ENCODE assay signal across 17 cellular contexts in the genomic region with DNA sequence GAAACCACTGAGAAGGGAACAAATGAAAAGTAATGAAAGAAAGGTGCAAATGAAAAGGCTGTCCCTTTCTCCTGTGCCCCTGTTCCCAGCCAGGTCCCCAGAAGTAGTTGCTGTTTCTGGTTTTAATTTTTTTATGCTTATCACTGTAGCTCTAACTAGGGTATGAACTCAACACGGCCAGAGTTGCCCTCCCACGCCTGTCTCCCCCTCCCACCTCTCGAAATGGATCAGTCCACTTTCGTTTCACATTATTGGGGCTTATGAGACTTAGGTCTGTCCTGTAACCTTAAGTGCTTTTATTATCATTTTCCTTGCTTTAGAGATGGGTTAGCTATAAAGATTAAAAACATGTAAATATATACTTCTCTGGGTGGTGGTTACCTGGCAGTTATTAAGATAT. TPM values are rescaled to one million over a fixed set of nuclear protein-coding genes. Genes with fewer than 3 reads are reported as not detected.
DNase-seq lines count a peak whose midpoint lies in the region; ATAC-seq, FAIRE-seq and TF ChIP-seq lines count a peak whose summit lies in the region.
"Had no signal": no experiment of that assay in that cellular context is flagged by ENCODE, and none has a peak within 500 bp of the region (broad histone marks: within the 10 kb centered on the region; RNA-seq: fewer than 3 reads in every experiment).

No MANE protein-coding gene starts in this region.

- no peaks in the 10 kb centered on the region for H3K4me1 ChIP-seq in HEK293 (ENCODE audit: control insufficient read depth, insufficient read depth, low read length)
- no peaks in the 10 kb centered on the region; a peak in 1 of 5 replicates for H3K4me1 ChIP-seq in K562 (replicated peaks in 1 of 2; ENCODE audit: control insufficient read depth in 2 of 2, insufficient read depth in 2 of 2, low read length in 2 of 2)
- H3K4me1 ChIP-seq in GM23248 (ENCODE audit: insufficient read depth) = no peaks in the 10 kb centered on the region

- no peak overlapping the region for H3K4me3 Mint-ChIP-seq in nephron progenitor cell
- H3K4me3 Mint-ChIP-seq: B cell; CD4-positive, alpha-beta T cell had no signal

- TF ChIP-seq EP300 in K562 (IDR thresholded peaks at IDR 0.05; ENCODE audit: low read length) = no peak

- H3K27ac Mint-ChIP-seq in nephron progenitor cell = peak overlapping the region; percentile 31
- no peak overlapping the region for H3K27ac Mint-ChIP-seq in activated naive CD4-positive, alpha-beta T cell treated with anti-CD3 and anti-CD28 coated beads, Interleukin-2, amount 50 U/mL, for 72 hours
- H3K27ac Mint-ChIP-seq: B cell; CD4-positive, alpha-beta T cell had no signal

- H3K9me3 ChIP-seq in HEK293 (ENCODE audit: control insufficient read depth, insufficient read depth, low read depth, low read length) (no peaks in the 10 kb centered on the region), K562 (replicated peaks; ENCODE audit: control insufficient read depth, insufficient read depth, low read depth, low read length) (no peaks in the 10 kb centered on the region), GM23248 (ENCODE audit: low read depth) (no peaks in the 10 kb centered on the region)

- H4K20me1 ChIP-seq in K562 (replicated peaks; ENCODE audit: control insufficient read depth, insufficient read depth, low read length) (no peaks in the 10 kb centered on the region), GM23248 (ENCODE audit: insufficient read depth) (no peaks in the 10 kb centered on the region)

- H2AFZ ChIP-seq in K562 (ENCODE audit: low read depth, low read length) (no peak overlapping the region), GM23248 (no peak overlapping the region)

- intact Hi-C loops in K562 (cut with micrococcal nuclease) = no loop called here

- H3K9ac ChIP-seq in K562 (ENCODE audit: insufficient read depth in 1 of 2, low read depth in 2 of 2, low read length in 2 of 2) = no peak overlapping the region
- H3K9ac ChIP-seq in GM23248 = no peak overlapping the region

- H3K27ac ChIP-seq in HEK293 (ENCODE audit: extremely low read depth, low read depth, low read length) (no peak overlapping the region), K562 (ENCODE audit: extremely low read depth, low read depth, low read length) (no peak overlapping the region), GM23248 (no peak overlapping the region)

- no TSS peak for BruUV-seq in K562 (replicated peaks; lab: Mats Ljungman, UMichigan)

- H3K27me3 Mint-ChIP-seq in nephron progenitor cell (ENCODE audit: low read depth, poor library complexity) = peaks cover 3% of the 10 kb centered on the region
- H3K27me3 Mint-ChIP-seq: B cell; CD4-positive, alpha-beta T cell had no signal

- peaks cover 14% of the 10 kb centered on the region for H3K79me2 ChIP-seq in K562 (ENCODE audit: control insufficient read depth, insufficient read depth, low read length)
- H3K79me2 ChIP-seq in GM23248 (ENCODE audit: insufficient read depth) = 0 out of 2 replicates have a peak, but pooled peaks cover 11% of the 10 kb centered on the region

- TF ChIP-seq RAD21 in K562 (CRISPR knock-in tag; conservative IDR thresholded peaks at IDR 0.05 in 1 of 2, IDR thresholded peaks at IDR 0.05 in 1 of 2) = no peak

- H3K9me2 ChIP-seq in GM23248 (ENCODE audit: insufficient read depth) = no peaks in the 10 kb centered on the region

- 89% methylated on average over 4 of the region's 4 CpGs for WGBS in K562 (ENCODE audit: insufficient coverage, low coverage, missing lambda C conversion rate)
- 85 to 87% methylated on average over 4 of the region's 4 CpGs for WGBS in GM23248 (ENCODE audit: low coverage in 1 of 2, low lambda C conversion rate in 2 of 2, missing lambda C conversion rate in 2 of 2), 2 experiments

- in situ Hi-C loops in K562 (cut with MboI) (no loop called here), GM23248 (cut with MboI) (no loop called here)

- no peak for TF ChIP-seq CTCF in GM10266 (IDR thresholded peaks at IDR 0.05; ENCODE audit: control insufficient read depth, insufficient read depth, low read depth, missing control alignments)
- TF ChIP-seq CTCF in HEK293 (tag by site-specific recombination; IDR thresholded peaks at IDR 0.05) = no peak
- no peak for TF ChIP-seq CTCF in K562 (IDR thresholded peaks at IDR 0.05 in 2 of 3, conservative IDR thresholded peaks at IDR 0.05 in 1 of 3; ENCODE audit: insufficient read depth in 2 of 3, low read depth in 1 of 3, low read length in 3 of 3)
- TF ChIP-seq CTCF in nephron progenitor cell (IDR thresholded peaks at IDR 0.05) = no peak

- no peaks in the 10 kb centered on the region for H3F3A ChIP-seq in GM23248 (ENCODE audit: insufficient read depth)

- no peaks in the 10 kb centered on the region for H3K9me1 ChIP-seq in K562 (ENCODE audit: control insufficient read depth, insufficient read depth, low read length)

- peaks cover 15% of the 10 kb centered on the region for H3K4me1 Mint-ChIP-seq in nephron progenitor cell
- H3K4me1 Mint-ChIP-seq: B cell had no signal

- peaks cover 90% of the 10 kb centered on the region for H3K36me3 Mint-ChIP-seq in nephron progenitor cell (ENCODE audit: low read depth)
- H3K36me3 Mint-ChIP-seq in activated naive CD4-positive, alpha-beta T cell treated with anti-CD3 and anti-CD28 coated beads, Interleukin-2, amount 50 U/mL, for 72 hours = peaks cover 26 to 38% of the 10 kb centered on the region in 2 donors

- H3K4me3 ChIP-seq in HEK293 (ENCODE audit: low read depth, low read length) (no peak overlapping the region), K562 (no peak overlapping the region), GM23248 (no peak overlapping the region)

- H3K9me3 Mint-ChIP-seq in nephron progenitor cell = peaks cover 5% of the 10 kb centered on the region
- H3K9me3 Mint-ChIP-seq in activated naive CD4-positive, alpha-beta T cell treated with anti-CD3 and anti-CD28 coated beads, Interleukin-2, amount 50 U/mL, for 72 hours = no peaks in the 10 kb centered on the region
- H3K9me3 Mint-ChIP-seq: CD4-positive, alpha-beta T cell had no signal

- no peak for ATAC-seq in K562
- no peak for ATAC-seq in activated naive CD4-positive, alpha-beta T cell treated with anti-CD3 and anti-CD28 coated beads, Interleukin-2, amount 50 U/mL, for 72 hours
- ATAC-seq: HCT116 had no signal

- H3K27me3 ChIP-seq in K562 (ENCODE audit: control insufficient read depth in 2 of 2, insufficient read depth in 2 of 2, low read length in 2 of 2) = no peaks in the 10 kb centered on the region
- H3K27me3 ChIP-seq in GM23248 (replicated peaks; ENCODE audit: insufficient read depth) = no peaks in the 10 kb centered on the region

- CTCF ChIA-PET in HEK293 (lab: Yijun Ruan, JAX) = no interaction called here
- CTCF ChIA-PET in K562 (lab: Yijun Ruan, JAX; ENCODE audit: low intra/inter-chr PET ratio) = no interaction called here

- TF ChIP-seq POLR2A in K562 (conservative IDR thresholded peaks at IDR 0.05) = no peak

- DNase-seq in GM10266 (ENCODE audit: extremely low spot score) (peak; percentile 47), K562 (ENCODE audit: extremely low read depth in 1 of 4, low spot score in 3 of 4) (no peak), nephron progenitor cell (no peak), DMS114 treated with DMSO at 0.1 percent for 48 hours (lab: John Stamatoyannopoulos, UW; ENCODE audit: unreplicated experiment) (no peak), GM23248 (no peak)
- no peak for DNase-seq in activated naive CD4-positive, alpha-beta T cell treated with anti-CD3 and anti-CD28 coated beads, Interleukin-2, amount 50 U/mL, for 72 hours (ENCODE audit: low spot score in 2 of 2)
- DNase-seq: C1 segment of cervical spinal cord; Calu3; CD4-positive, alpha-beta T cell; DMS 273 treated with DMSO at 0.1 percent for 48 hours; DMS79 had no signal

- no peak for FAIRE-seq in K562 (lab: Jason Lieb, UNC)
- FAIRE-seq: A204.1, GM12892, H54 had no signal

- POLR2A ChIA-PET in HEK293 (lab: Yijun Ruan, JAX) (interaction anchor here (1.5 kb wide), 1 partner anchor 9 kb away, joined by 4 read pairs; a partner anchor contains a TSS), K562 (lab: Yijun Ruan, JAX) (no interaction called here)

- H3K4me2 ChIP-seq in K562 (ENCODE audit: insufficient read depth, low read length) (no peak overlapping the region), GM23248 (ENCODE audit: unreplicated experiment) (no peak overlapping the region)

- H3K36me3 ChIP-seq in HEK293 (ENCODE audit: control insufficient read depth in 2 of 2, insufficient read depth in 1 of 2, low read length in 2 of 2) = peaks cover 15 to 52% of the 10 kb centered on the region in 2 experiments; a peak in 2 of 3 replicates
- peaks cover 75% of the 10 kb centered on the region; the same call in 2 of the 3 replicates for H3K36me3 ChIP-seq in K562 (ENCODE audit: control insufficient read depth, insufficient read depth, low read length)
- peaks cover 4% of the 10 kb centered on the region; the same call in 1 of the 2 replicates for H3K36me3 ChIP-seq in GM23248 (ENCODE audit: low read depth)

RNA-seq across cellular contexts. Expression of a gene that starts 8.6 kb away (rescaled TPM):
- 107 and 110 TPM in 2 replicates for total RNA-seq in K562 (2011; cell fraction: chromatin; rRNA removed; ENCODE audit: low replicate concordance)
- total RNA-seq in K562 (2011; cell fraction: nucleolus; rRNA removed) = 70.8 and 75.5 TPM in 2 replicates
- 104 and 112 TPM in 2 replicates for total RNA-seq in K562 (2011; cell fraction: nucleoplasm; rRNA removed)
- 36.7 and 38.9 TPM in 2 replicates for total RNA-seq in K562 (2014; rRNA removed)
- 21.1 and 24.5 TPM in 2 replicates for total RNA-seq in K562 (2014; rRNA removed; fragmentation: Illumina TruSeq; extraction: Trizol)
- 25.8 and 26.7 TPM in 2 replicates for total RNA-seq in K562 (2015; rRNA removed; fragmentation: Illumina TruSeq; extraction: Trizol)
- 28.4 and 28.8 TPM in 2 replicates for total RNA-seq in K562 (2021)
- polyA plus RNA-seq in K562 (2011; rRNA removed) = 24.7 and 28.7 TPM in 2 replicates
- polyA plus RNA-seq in K562 (2011; cell fraction: cytosol; rRNA removed) = 17.9 and 18.9 TPM in 2 replicates
- 66.2 and 70.5 TPM in 2 replicates for polyA plus RNA-seq in K562 (2011; cell fraction: nucleus; rRNA removed)
- 17.3 and 24.4 TPM in 2 replicates for polyA plus RNA-seq in K562 (2012)
- polyA plus RNA-seq in K562 (2014; fragmentation: Illumina TruSeq; extraction: Trizol) = 26.0 and 28.2 TPM in 2 replicates
- polyA plus RNA-seq in K562 (2014; fragmentation: Nextera tagmentation; extraction: Ambion mirVana) = 1 to 10 TPM; 3.4 to 4.8 TPM
- 36.1 and 41.9 TPM in 2 replicates for polyA plus RNA-seq in K562 (2014; rRNA removed)
- polyA minus RNA-seq in K562 (2011; rRNA and poly(A)+ RNA removed) = 25.6 and 29.4 TPM in 2 replicates
- polyA minus RNA-seq in K562 (2011; cell fraction: cytosol; rRNA and poly(A)+ RNA removed) = 6.5 and 7.3 TPM in 2 replicates
- polyA minus RNA-seq in K562 (2011; cell fraction: nucleus; rRNA and poly(A)+ RNA removed) = 46.0 and 59.9 TPM in 2 replicates
- 23.4 and 28.2 TPM in 2 replicates for total RNA-seq in GM23248 (2014; rRNA removed; shearing (Covaris generic))
- 27.9 and 29.2 TPM in 2 replicates for polyA plus RNA-seq in GM23248 (2016; fragmentation: Nextera tagmentation; extraction: Ambion mirVana)
- 10 to 100 TPM; 33.0 to 38.4 TPM for total RNA-seq in activated naive CD4-positive, alpha-beta T cell treated with anti-CD3 and anti-CD28 coated beads, Interleukin-2, amount 50 U/mL, for 72 hours

RNA-seq across cellular contexts. Expression of a gene that starts 54.4 kb away (rescaled TPM):
- total RNA-seq in K562 (2011; cell fraction: chromatin; rRNA removed; ENCODE audit: low replicate concordance) = 25.7 and 39.5 TPM in 2 replicates
- 17.0 and 20.5 TPM in 2 replicates for total RNA-seq in K562 (2011; cell fraction: nucleolus; rRNA removed)
- 29.1 and 53.2 TPM in 2 replicates for total RNA-seq in K562 (2011; cell fraction: nucleoplasm; rRNA removed)
- total RNA-seq in K562 (2014; rRNA removed) = 68.7 and 78.9 TPM in 2 replicates
- total RNA-seq in K562 (2014; rRNA removed; fragmentation: Illumina TruSeq; extraction: Trizol) = 85.5 and 87.5 TPM in 2 replicates
- total RNA-seq in K562 (2015; rRNA removed; fragmentation: Illumina TruSeq; extraction: Trizol) = 86.1 and 98.0 TPM in 2 replicates
- total RNA-seq in K562 (2021) = 132 and 139 TPM in 2 replicates
- polyA plus RNA-seq in K562 (2011; rRNA removed) = 105 and 124 TPM in 2 replicates
- 110 and 120 TPM in 2 replicates for polyA plus RNA-seq in K562 (2011; cell fraction: cytosol; rRNA removed)
- polyA plus RNA-seq in K562 (2011; cell fraction: nucleus; rRNA removed) = 47.8 and 53.9 TPM in 2 replicates
- 78.8 and 97.0 TPM in 2 replicates for polyA plus RNA-seq in K562 (2012)
- polyA plus RNA-seq in K562 (2014; fragmentation: Illumina TruSeq; extraction: Trizol) = 46.5 and 49.6 TPM in 2 replicates
- 10 to 100 TPM; 27.0 to 51.2 TPM for polyA plus RNA-seq in K562 (2014; fragmentation: Nextera tagmentation; extraction: Ambion mirVana)
- 92.3 and 98.7 TPM in 2 replicates for polyA plus RNA-seq in K562 (2014; rRNA removed)
- 41.9 and 67.5 TPM in 2 replicates for polyA minus RNA-seq in K562 (2011; rRNA and poly(A)+ RNA removed)
- 50.7 and 54.0 TPM in 2 replicates for polyA minus RNA-seq in K562 (2011; cell fraction: cytosol; rRNA and poly(A)+ RNA removed)
- 5.0 and 14.0 TPM in 2 replicates for polyA minus RNA-seq in K562 (2011; cell fraction: nucleus; rRNA and poly(A)+ RNA removed)
- total RNA-seq in GM23248 (2014; rRNA removed; shearing (Covaris generic)) = 17.4 and 28.5 TPM in 2 replicates
- 192 and 195 TPM in 2 replicates for polyA plus RNA-seq in GM23248 (2016; fragmentation: Nextera tagmentation; extraction: Ambion mirVana)
- 100 to 1,000 TPM; 142 to 148 TPM for total RNA-seq in activated naive CD4-positive, alpha-beta T cell treated with anti-CD3 and anti-CD28 coated beads, Interleukin-2, amount 50 U/mL, for 72 hours
